22 cellular contexts compared by ENCODE assay signal in genomic region chr11:78390809-78391208, GRCh38.
"Had no signal": no experiment of that assay in that cellular context is flagged by ENCODE, and none has a peak within 500 bp of the region (broad histone marks: within the 10 kb centered on the region; RNA-seq: fewer than 3 reads in every experiment).

No MANE protein-coding gene starts in this region.

- H3K36me3 ChIP-seq: colonic mucosa, heart right ventricle, left lung, thyroid gland, uterus had no signal

- H3K27me3 ChIP-seq: colonic mucosa, heart right ventricle, left lung, thyroid gland, uterus had no signal

- H3K4me3 Mint-ChIP-seq: activated CD4-positive, alpha-beta T cell treated with anti-CD3 and anti-CD28 coated beads, Interleukin-2, amount 10 ng/mL, durations not matched to agents 7 days and 5 days; activated CD8-positive, alpha-beta T cell treated with anti-CD3 and anti-CD28 coated beads, Interleukin-2, amount 10 ng/mL, durations not matched to agents 7 days and 5 days; activated naive CD4-positive, alpha-beta T cell treated with anti-CD3 and anti-CD28 coated beads for 36 hours; activated T-cell treated with anti-CD3 and anti-CD28 coated beads, Interleukin-2, amount 50 U/mL, for 24 hours; brain; central memory CD8-positive, alpha-beta T cell; mesothelial cell of epicardium; nephron had no signal

- H3K4me1 Mint-ChIP-seq: central memory CD8-positive, alpha-beta T cell had no signal

- H3K27ac Mint-ChIP-seq: activated CD4-positive, alpha-beta T cell treated with anti-CD3 and anti-CD28 coated beads, Interleukin-2, amount 10 ng/mL, durations not matched to agents 7 days and 5 days; activated CD8-positive, alpha-beta T cell treated with anti-CD3 and anti-CD28 coated beads, Interleukin-2, amount 10 ng/mL, durations not matched to agents 7 days and 5 days; activated naive CD4-positive, alpha-beta T cell treated with anti-CD3 and anti-CD28 coated beads for 36 hours; activated T-cell treated with anti-CD3 and anti-CD28 coated beads, Interleukin-2, amount 50 U/mL, for 24 hours; activated T-helper 2 cell treated with anti-CD3 and anti-CD28 coated beads, Interferon-gamma antibody, Interleukin-2, Interleukin-4, amounts not matched to agents 10 μg/mL and 5 μg/mL and 100 μg/mL, durations not matched to agents 14 hours and 24 hours and 36 hours; brain; mesothelial cell of epicardium; nephron had no signal

- H3K27ac ChIP-seq: colonic mucosa, thyroid gland, uterus had no signal

- H3K4me3 ChIP-seq: colonic mucosa, heart right ventricle, left lung, thyroid gland, uterus had no signal

- H3K4me1 ChIP-seq: colonic mucosa, uterus had no signal

- H3K27me3 Mint-ChIP-seq: activated CD4-positive, alpha-beta T cell treated with anti-CD3 and anti-CD28 coated beads, Interleukin-2, amount 10 ng/mL, durations not matched to agents 7 days and 5 days; activated T-cell treated with anti-CD3 and anti-CD28 coated beads, Interleukin-2, amount 50 U/mL, for 24 hours; brain; central memory CD8-positive, alpha-beta T cell had no signal

- H3K9me3 ChIP-seq: colonic mucosa, thyroid gland, uterus had no signal

- DNase-seq: activated CD4-positive, alpha-beta T cell treated with anti-CD3 and anti-CD28 coated beads, Interleukin-2, amount 10 ng/mL, durations not matched to agents 7 days and 5 days; activated CD8-positive, alpha-beta T cell treated with anti-CD3 and anti-CD28 coated beads, Interleukin-2, amount 10 ng/mL, durations not matched to agents 7 days and 5 days; activated T-cell treated with anti-CD3 and anti-CD28 coated beads, Interleukin-2, amount 50 U/mL, for 24 hours; anterior cingulate cortex; colonic mucosa; heart right ventricle; left lung; nucleus accumbens; posterior cingulate gyrus; retina; stimulated activated CD8-positive, alpha-beta memory T cell treated with anti-CD3 and anti-CD28 coated beads, Interleukin-4, amount 100 ng/mL, for 48 hours; stimulated activated naive CD4-positive, alpha-beta T cell; thyroid gland; uterus had no signal

- H3K9me3 Mint-ChIP-seq: activated naive CD4-positive, alpha-beta T cell treated with anti-CD3 and anti-CD28 coated beads for 36 hours; activated T-cell treated with anti-CD3 and anti-CD28 coated beads, Interleukin-2, amount 50 U/mL, for 24 hours; central memory CD8-positive, alpha-beta T cell; mesothelial cell of epicardium had no signal

- ATAC-seq: activated CD4-positive, CD25-positive, alpha-beta regulatory T cell treated with anti-CD3 and anti-CD28 coated beads, Interleukin-2, amount 50 U/mL, for 24 hours; activated CD8-positive, alpha-beta T cell treated with anti-CD3 and anti-CD28 coated beads, Interleukin-2, amount 10 ng/mL, durations not matched to agents 7 days and 5 days; esophagus mucosa; left lung had no signal
